17 cellular contexts compared by ENCODE assay signal in genomic region chr11:111393585-111393984, GRCh38. TPM values are rescaled to one million over a fixed set of nuclear protein-coding genes. Genes with fewer than 3 reads are reported as not detected.
DNase-seq lines count a peak whose midpoint lies in the region; ATAC-seq and TF ChIP-seq lines count a peak whose summit lies in the region.
"Had no signal": no experiment of that assay in that cellular context is flagged by ENCODE, and none has a peak within 500 bp of the region (broad histone marks: within the 10 kb centered on the region; RNA-seq: fewer than 3 reads in every experiment).

No MANE protein-coding gene starts in this region.

- no peaks in the 10 kb centered on the region for H3K27me3 Mint-ChIP-seq in activated B cell treated with CpG ODN at 0.5 μM for 24 hours

- H3K27ac ChIP-seq in DOHH2 (ENCODE audit: low read depth, low read length) (no peak overlapping the region), Karpas-422 (ENCODE audit: low read length) (no peak overlapping the region), right cardiac atrium (ENCODE audit: low read length) (no peak overlapping the region)

- intact Hi-C loops in activated B cell treated with CpG ODN at 0.5 μM for 24 hours (cut with micrococcal nuclease) (no loop called here), right cardiac atrium (cut with DNase I) (no loop called here)

- no peaks in the 10 kb centered on the region for H3K9me2 ChIP-seq in DOHH2 (replicated peaks; ENCODE audit: control insufficient read depth, low read length)
- no peaks in the 10 kb centered on the region for H3K9me2 ChIP-seq in Karpas-422 (replicated peaks; ENCODE audit: insufficient read depth, low read length)

- H3K4me1 ChIP-seq in DOHH2 (ENCODE audit: control insufficient read depth, low read length): peaks cover 79% of the 10 kb centered on the region
- H3K4me1 ChIP-seq in Karpas-422 (ENCODE audit: low read length): peaks cover 59% of the 10 kb centered on the region
- H3K4me1 ChIP-seq in right cardiac atrium (ENCODE audit: control insufficient read depth, insufficient read depth, low read length): no peaks in the 10 kb centered on the region
- H3K4me1 ChIP-seq: BE2C had no signal

- 0 out of 2 replicates have a peak overlapping the region, but pooled peaks have one; percentile 0 for H3K9ac ChIP-seq in Karpas-422 (ENCODE audit: low read length)

- H3K36me3 ChIP-seq in DOHH2 (ENCODE audit: control insufficient read depth, low read length) (peaks cover 9% of the 10 kb centered on the region; the same call in 1 of the 2 replicates), Karpas-422 (ENCODE audit: insufficient read depth, low read length) (peaks cover under 1% of the 10 kb centered on the region; the same call in 1 of the 2 replicates)
- H3K36me3 ChIP-seq: BE2C had no signal

- H3K9me3 ChIP-seq in DOHH2 (ENCODE audit: control insufficient read depth, insufficient read depth, low read length): no peaks in the 10 kb centered on the region
- no peaks in the 10 kb centered on the region; the same call in 1 of the 2 replicates for H3K9me3 ChIP-seq in Karpas-422 (ENCODE audit: low read length)
- H3K9me3 ChIP-seq in right cardiac atrium (ENCODE audit: control insufficient read depth, low read length): no peaks in the 10 kb centered on the region
- H3K9me3 ChIP-seq: BE2C had no signal

- H3F3A ChIP-seq in DOHH2 (ENCODE audit: control insufficient read depth, insufficient read depth): peaks cover 13% of the 10 kb centered on the region

- POLR2A ChIA-PET in activated B cell treated with CpG ODN at 0.5 μM for 24 hours (lab: Charles Lee): interaction anchor here (1.1 to 16.0 kb wide), 4 partner anchors 11 to 30 kb away, joined by 5 to 250 read pairs (median 36); partner anchors contain the start of gene POU2AF1

- H3K27ac Mint-ChIP-seq in activated B cell treated with CpG ODN at 0.5 μM for 24 hours: peak overlapping the region; percentile 93
- H3K27ac Mint-ChIP-seq: CD14-positive monocyte; CD8-positive, alpha-beta T cell; HFFc6 had no signal

- peak overlapping the region; percentile 23 for H3K4me2 ChIP-seq in DOHH2 (ENCODE audit: low read length)
- H3K4me2 ChIP-seq in Karpas-422 (ENCODE audit: low read depth, low read length, poor library complexity, severe bottlenecking): peak overlapping the region; percentile 6

- H3K79me2 ChIP-seq in DOHH2 (ENCODE audit: control insufficient read depth, low read length) (peaks cover 19% of the 10 kb centered on the region), Karpas-422 (ENCODE audit: low read length) (no peaks in the 10 kb centered on the region)

- CTCF ChIA-PET in activated B cell treated with CpG ODN at 0.5 μM for 24 hours (lab: Charles Lee): interaction anchor here (1.1 to 2.6 kb wide), 2 partner anchors 14 to 23 kb away, joined by 4 to 8 read pairs; partner anchors contain the start of gene POU2AF1

- no peaks in the 10 kb centered on the region for H3K9me3 Mint-ChIP-seq in activated B cell treated with CpG ODN at 0.5 μM for 24 hours
- H3K9me3 Mint-ChIP-seq: CD8-positive, alpha-beta T cell; HFFc6 had no signal

- no peak overlapping the region for H2AFZ ChIP-seq in Karpas-422 (ENCODE audit: low read length)

- no peak for TF ChIP-seq CTCF in DOHH2 (IDR thresholded peaks at IDR 0.05; ENCODE audit: low read depth, low read length, poor library complexity, severe bottlenecking)
- TF ChIP-seq CTCF in activated B cell treated with CpG ODN at 0.5 μM for 24 hours (IDR thresholded peaks at IDR 0.05): no peak

- H4K20me1 ChIP-seq in DOHH2 (ENCODE audit: control insufficient read depth, insufficient read depth, low read depth, low read length) (no peaks in the 10 kb centered on the region), Karpas-422 (ENCODE audit: insufficient read depth, low read depth, low read length) (no peaks in the 10 kb centered on the region)

- peak; percentile 85 for DNase-seq in Karpas-422
- DNase-seq in activated B cell treated with CpG ODN at 0.5 μM for 24 hours: no peak
- DNase-seq in right cardiac atrium: no peak
- no peak for DNase-seq in NCI-H510A treated with DMSO at 0.1 percent for 48 hours (lab: John Stamatoyannopoulos, UW)
- DNase-seq in activated T-cell treated with anti-CD3 and anti-CD28 coated beads, Interleukin-2, amount 50 U/mL, for 48 hours: no peak
- no peak for DNase-seq in NK-92 (lab: John Stamatoyannopoulos, UW; ENCODE audit: unreplicated experiment)
- DNase-seq: BE2C; CD8-positive, alpha-beta T cell; COR-L47; DMS153; DMS79 treated with DMSO at 0.1 percent for 48 hours; GDM1; HCEC 1CT had no signal

- H3K4me3 ChIP-seq in DOHH2 (ENCODE audit: low read length) (no peak overlapping the region), Karpas-422 (ENCODE audit: low read length) (no peak overlapping the region), right cardiac atrium (ENCODE audit: low read length) (no peak overlapping the region)

- peak overlapping the region; percentile 57 for H3K4me3 Mint-ChIP-seq in activated B cell treated with CpG ODN at 0.5 μM for 24 hours
- H3K4me3 Mint-ChIP-seq: CD8-positive, alpha-beta T cell; HFFc6 had no signal

- no peaks in the 10 kb centered on the region for H3K36me3 Mint-ChIP-seq in activated B cell treated with CpG ODN at 0.5 μM for 24 hours (ENCODE audit: low read depth)
- H3K36me3 Mint-ChIP-seq: CD14-positive monocyte; CD8-positive, alpha-beta T cell had no signal

- ATAC-seq in activated B cell treated with CpG ODN at 0.5 μM for 24 hours (ENCODE audit: low read depth): no peak
- ATAC-seq in right cardiac atrium: no peak
- ATAC-seq: CD8-positive, alpha-beta T cell had no signal

- H3K27me3 ChIP-seq in DOHH2 (ENCODE audit: control insufficient read depth, low read length) (no peaks in the 10 kb centered on the region), Karpas-422 (ENCODE audit: low read length) (no peaks in the 10 kb centered on the region), right cardiac atrium (ENCODE audit: control insufficient read depth, insufficient read depth) (no peaks in the 10 kb centered on the region)

- H3K4me1 Mint-ChIP-seq in activated B cell treated with CpG ODN at 0.5 μM for 24 hours: peaks cover 89% of the 10 kb centered on the region

RNA-seq across cellular contexts. Expression of gene POU2AF1, which starts 14.5 kb away (rescaled TPM):
- 803 and 894 TPM in 2 replicates for total RNA-seq in Karpas-422 (2014; rRNA removed; shearing (Covaris generic); ENCODE audit: low replicate concordance)
- 141 and 155 TPM in 2 replicates for total RNA-seq in activated B cell treated with CpG ODN at 0.5 μM for 24 hours
- total RNA-seq in right cardiac atrium: under 1 TPM in 2 of 4 donors, not detected in 2; 0.23 to 0.35 TPM
- not detected for polyA plus RNA-seq in right cardiac atrium
- total RNA-seq: H4, HFFc6 had no signal

Comparison
In these comparisons a context has a peak if more than half of its experiments do, and no peak if none do; other contexts are left out.
1. RNA of gene POU2AF1, which starts 14.5 kb away (total RNA-seq): 803 to 894 TPM in Karpas-422 and 141 to 155 TPM in activated B cell treated with CpG ODN at 0.5 μM for 24 hours; 0.23 to 0.35 TPM in right cardiac atrium; every median in the first group is over 100 times any median in the second.